14 cellular contexts compared by ENCODE assay signal in the genomic region with DNA sequence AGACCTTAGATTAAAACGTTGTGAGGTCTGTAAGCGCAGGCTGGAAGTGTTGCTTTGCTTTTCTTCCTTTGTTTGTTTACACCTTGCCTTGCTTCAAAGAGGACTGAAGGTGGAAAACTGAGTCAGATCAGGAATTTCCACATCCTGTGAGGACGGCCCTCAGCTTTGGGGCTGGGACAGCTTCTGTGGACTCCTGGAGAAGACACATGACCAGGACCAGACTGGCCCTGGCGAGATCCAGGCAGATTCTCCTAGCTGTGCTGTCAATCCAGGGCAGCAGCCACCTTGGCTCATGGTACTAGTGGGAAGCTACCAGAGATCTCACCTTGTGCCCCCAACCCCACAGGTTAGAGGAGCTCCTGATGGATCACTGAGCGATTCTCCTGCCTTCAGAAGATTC.
DNase-seq lines count a peak whose midpoint lies in the region; ATAC-seq and TF ChIP-seq lines count a peak whose summit lies in the region.
"Had no signal": no experiment of that assay in that cellular context is flagged by ENCODE, and none has a peak within 500 bp of the region (broad histone marks: within the 10 kb centered on the region; RNA-seq: fewer than 3 reads in every experiment).

No MANE protein-coding gene starts in this region.

- no peak overlapping the region for H3K27ac Mint-ChIP-seq in natural killer cell
- H3K27ac Mint-ChIP-seq: CD4-positive, alpha-beta memory T cell had no signal

- H3K27me3 Mint-ChIP-seq in natural killer cell (ENCODE audit: low read depth in 2 of 2), result peaks cover 33 to 61% of the 10 kb centered on the region in 2 donors

- intact Hi-C loops in natural killer cell (cut with micrococcal nuclease), result no loop called here

- peaks cover 0 to 2% of the 10 kb centered on the region in 2 donors for H3K9me3 Mint-ChIP-seq in natural killer cell

- ATAC-seq in natural killer cell, result no peak
- ATAC-seq: A549, HCT116 had no signal

- DNase-seq in cerebellum (ENCODE audit: low spot score) (peak; percentile 26), mesenteric fat pad (ENCODE audit: low spot score) (peak; percentile 78), natural killer cell (no peak), NCI-H128 (lab: John Stamatoyannopoulos, UW; ENCODE audit: unreplicated experiment) (no peak)
- no peak for DNase-seq in effector CD8-positive, alpha-beta T cell (lab: John Stamatoyannopoulos, UW)
- DNase-seq: BE2C; CD4-positive, alpha-beta memory T cell; DMS79; GM23248 had no signal

- H3K4me3 Mint-ChIP-seq in natural killer cell, result no peak overlapping the region
- H3K4me3 Mint-ChIP-seq: CD4-positive, alpha-beta memory T cell had no signal

- peak overlapping the region; percentile 79 for H3K27ac ChIP-seq in angular gyrus (ENCODE audit: low read depth, low read length)
- H3K27ac ChIP-seq: A549, C4-2B, GM23248, HL-60 had no signal

- no peak for TF ChIP-seq CTCF in natural killer cell (IDR thresholded peaks at IDR 0.05)

- no peaks in the 10 kb centered on the region for H3K36me3 Mint-ChIP-seq in natural killer cell

- H3K4me1 Mint-ChIP-seq in natural killer cell, result no peaks in the 10 kb centered on the region
- H3K4me1 Mint-ChIP-seq: CD4-positive, alpha-beta memory T cell had no signal

Comparison
In these comparisons a context has a peak if more than half of its experiments do, and no peak if none do; other contexts are left out.
1. DNase-seq: peak in cerebellum (single experiment) and mesenteric fat pad (single experiment); none in effector CD8-positive, alpha-beta T cell (single experiment), natural killer cell (single experiment) and NCI-H128 (single experiment).